Comparison of ENCODE assay signal across 8 cellular contexts in genomic region chr14:67620217-67620789, GRCh38. TPM values are rescaled to one million over a fixed set of nuclear protein-coding genes. Genes with fewer than 3 reads are reported as not detected.
DNase-seq lines count a peak whose midpoint lies in the region; ATAC-seq and TF ChIP-seq lines count a peak whose summit lies in the region.

No MANE protein-coding gene starts in this region.

- peaks cover 6% of the 10 kb centered on the region for H3K27me3 Mint-ChIP-seq in activated T-cell treated with anti-CD3 and anti-CD28 coated beads, Interleukin-2, amount 50 U/mL, for 24 hours
- no peaks in the 10 kb centered on the region for H3K27me3 Mint-ChIP-seq in naive B cell

- no peak overlapping the region for H3K27ac ChIP-seq in RWPE2 (ENCODE audit: poor library complexity, severe bottlenecking)

- H3K9me3 Mint-ChIP-seq in activated T-cell treated with anti-CD3 and anti-CD28 coated beads, Interleukin-2, amount 50 U/mL, for 24 hours, result no peaks in the 10 kb centered on the region
- no peaks in the 10 kb centered on the region for H3K9me3 Mint-ChIP-seq in naive B cell

- peaks cover 30% of the 10 kb centered on the region for H3K4me1 ChIP-seq in RWPE2 (ENCODE audit: insufficient read depth, poor library complexity, severe bottlenecking)

- no peaks in the 10 kb centered on the region for H3K36me3 ChIP-seq in RWPE2 (ENCODE audit: low read depth)

- ATAC-seq in RWPE2 (ENCODE audit: low read depth), result peak; percentile 7; the same call in 2 of the 3 replicates
- no peak for ATAC-seq in naive B cell (ENCODE audit: low read depth in 2 of 2)
- ATAC-seq in GM18519 (IDR thresholded peaks at IDR 0.05; ENCODE audit: low FRiP score, unreplicated experiment), result no peak
- ATAC-seq in HG02798 (IDR thresholded peaks at IDR 0.05; ENCODE audit: poor library complexity, unreplicated experiment), result no peak

- peak overlapping the region; percentile 85 for H3K4me3 Mint-ChIP-seq in activated T-cell treated with anti-CD3 and anti-CD28 coated beads, Interleukin-2, amount 50 U/mL, for 24 hours
- H3K4me3 Mint-ChIP-seq in naive B cell, result peak overlapping the region; percentile 88 to 96 (median 94)

- H3K36me3 Mint-ChIP-seq in activated T-cell treated with anti-CD3 and anti-CD28 coated beads, Interleukin-2, amount 50 U/mL, for 24 hours (ENCODE audit: low read depth), result no peaks in the 10 kb centered on the region
- H3K36me3 Mint-ChIP-seq in naive B cell, result no peaks in the 10 kb centered on the region

- TF ChIP-seq CTCF in RWPE2 (IDR thresholded peaks at IDR 0.05; ENCODE audit: poor library complexity, severe bottlenecking), result no peak

- peak; percentile 32 for DNase-seq in activated T-cell treated with anti-CD3 and anti-CD28 coated beads, Interleukin-2, amount 50 U/mL, for 24 hours
- DNase-seq in activated T-cell treated with anti-CD3 and anti-CD28 coated beads, Interleukin-2, amount 50 U/mL, for 1 hour, result no peak
- DNase-seq in RWPE2 (ENCODE audit: low spot score) (no peak), epidermal melanocyte (ENCODE audit: insufficient read length, low spot score) (peak; percentile 39), naive B cell (no peak), AG20443 (ENCODE audit: low spot score) (no peak)

- peaks cover 40% of the 10 kb centered on the region for H3K4me1 Mint-ChIP-seq in activated T-cell treated with anti-CD3 and anti-CD28 coated beads, Interleukin-2, amount 50 U/mL, for 24 hours (ENCODE audit: low read depth)
- H3K4me1 Mint-ChIP-seq in naive B cell, result peaks cover 20 to 24% (median 21%) of the 10 kb centered on the region in 3 donors

- peak overlapping the region; percentile 46 for H3K27ac Mint-ChIP-seq in activated T-cell treated with anti-CD3 and anti-CD28 coated beads, Interleukin-2, amount 50 U/mL, for 24 hours
- peak overlapping the region; percentile 84 to 99 (median 96) for H3K27ac Mint-ChIP-seq in naive B cell

- H3K4me3 ChIP-seq in RWPE2 (ENCODE audit: severe bottlenecking), result peak overlapping the region; percentile 43

- no peaks in the 10 kb centered on the region for H3K27me3 ChIP-seq in RWPE2 (ENCODE audit: insufficient read depth, poor library complexity, severe bottlenecking)

- no peaks in the 10 kb centered on the region for H3K9me3 ChIP-seq in RWPE2 (ENCODE audit: severe bottlenecking)

RNA-seq across cellular contexts. Expression of gene ARG2, which starts 0.6 kb away (rescaled TPM):
- polyA plus RNA-seq in naive B cell (ENCODE audit: low read depth in 6 of 6), result 1 to 10 TPM in 3 of 6 donors, under 1 TPM in 2, not detected in 1; 0.70 to 1.4 (median 1.1) TPM

RNA-seq across cellular contexts. Expression of gene PIGH, which starts 20.2 kb away (rescaled TPM):
- 10 to 100 TPM; 26.2 to 48.4 (median 38.6) TPM for polyA plus RNA-seq in naive B cell (ENCODE audit: low read depth in 6 of 6)

RNA-seq across cellular contexts. Expression of gene VTI1B, which starts 54.1 kb away (rescaled TPM):
- polyA plus RNA-seq in naive B cell (ENCODE audit: low read depth in 6 of 6), result 10 to 100 TPM; 55.8 to 84.7 (median 61.4) TPM

Comparison
In these comparisons a context has a peak if more than half of its experiments do, and no peak if none do; other contexts are left out.
1. DNase-seq: peak in activated T-cell treated with anti-CD3 and anti-CD28 coated beads, Interleukin-2, amount 50 U/mL, for 24 hours (single experiment) and epidermal melanocyte (single experiment); none in activated T-cell treated with anti-CD3 and anti-CD28 coated beads, Interleukin-2, amount 50 U/mL, for 1 hour (single experiment), RWPE2 (single experiment), naive B cell (single experiment) and AG20443 (single experiment).